Comparison of ENCODE assay signal across 16 cellular contexts in genomic region chr2:236786786-236787185, GRCh38.
DNase-seq lines count a peak whose midpoint lies in the region; ATAC-seq and TF ChIP-seq lines count a peak whose summit lies in the region.
"Had no signal": no experiment of that assay in that cellular context is flagged by ENCODE, and none has a peak within 500 bp of the region (broad histone marks: within the 10 kb centered on the region; RNA-seq: fewer than 3 reads in every experiment).

No MANE protein-coding gene starts in this region.

- H3K4me1 Mint-ChIP-seq in CD14-positive monocyte: peaks cover 22% of the 10 kb centered on the region

- no peak overlapping the region for H2BK120ac ChIP-seq in trophoblast cell (ENCODE audit: insufficient read depth, low read length, poor library complexity)

- H2AK5ac ChIP-seq in trophoblast cell (ENCODE audit: low read length): peak overlapping the region; percentile 26

- H3K23ac ChIP-seq in trophoblast cell (ENCODE audit: low read length): no peak overlapping the region

- peaks cover 7 to 18% (median 15%) of the 10 kb centered on the region in 7 donors for H3K9me3 Mint-ChIP-seq in CD14-positive monocyte
- H3K9me3 Mint-ChIP-seq: CD8-positive, alpha-beta T cell had no signal

- H4K91ac ChIP-seq in trophoblast cell (ENCODE audit: low read depth, low read length): no peak overlapping the region

- H4K12ac ChIP-seq in trophoblast cell (ENCODE audit: low read depth, low read length): no peak overlapping the region

- no CpG with 5 or more reads among the region's 4 CpGs for WGBS in trophoblast cell (ENCODE audit: extremely low coverage, insufficient coverage, insufficient read length)

- no peak overlapping the region for H3K4me3 Mint-ChIP-seq in CD14-positive monocyte
- H3K4me3 Mint-ChIP-seq: B cell; CD8-positive, alpha-beta T cell had no signal

- H3K36me3 ChIP-seq in ascending aorta: no peaks in the 10 kb centered on the region
- H3K36me3 ChIP-seq in trophoblast cell (ENCODE audit: control insufficient read depth in 1 of 2, insufficient read depth in 2 of 2, low read length in 2 of 2): peaks cover 4 to 7% of the 10 kb centered on the region in 2 experiments
- no peaks in the 10 kb centered on the region for H3K36me3 ChIP-seq in tibial artery

- H3K14ac ChIP-seq in trophoblast cell (ENCODE audit: low read length): no peak overlapping the region

- H3K9me3 ChIP-seq in ascending aorta (no peaks in the 10 kb centered on the region), trophoblast cell (ENCODE audit: insufficient read depth, low read depth, low read length) (peaks cover 6% of the 10 kb centered on the region), tibial artery (no peaks in the 10 kb centered on the region)

- no peak overlapping the region for H3K9ac ChIP-seq in trophoblast cell (ENCODE audit: low read length)
- H3K9ac ChIP-seq: GM23248 had no signal

- no peak overlapping the region for H3K4ac ChIP-seq in trophoblast cell (ENCODE audit: low read depth, low read length)

- H3K4me3 ChIP-seq in ascending aorta (no peak overlapping the region), trophoblast cell (ENCODE audit: low read depth, low read length) (no peak overlapping the region), tibial artery (no peak overlapping the region)
- H3K4me3 ChIP-seq: GM23248 had no signal

- H4K8ac ChIP-seq in trophoblast cell (ENCODE audit: low read depth, low read length): no peak overlapping the region

- H2AFZ ChIP-seq in trophoblast cell (ENCODE audit: insufficient read depth, low read length, poor library complexity): no peak overlapping the region
- H2AFZ ChIP-seq: GM23248 had no signal

- H2BK5ac ChIP-seq in trophoblast cell (ENCODE audit: low read depth, low read length, poor library complexity): no peak overlapping the region

- ATAC-seq in sciatic nerve: no peak
- ATAC-seq: CD8-positive, alpha-beta T cell had no signal

- H3K18ac ChIP-seq in trophoblast cell (ENCODE audit: low read length): peak overlapping the region; percentile 73

- H3K79me1 ChIP-seq in trophoblast cell (ENCODE audit: low read length): peaks cover 22% of the 10 kb centered on the region

- DNase-seq in CD14-positive monocyte (ENCODE audit: low spot score): no peak
- no peak for DNase-seq in ascending aorta (ENCODE audit: low spot score in 2 of 2)
- DNase-seq in trophoblast cell: peak; percentile 77 to 79
- no peak for DNase-seq in tibial artery
- DNase-seq in cortex of kidney (lab: John Stamatoyannopoulos, UW): no peak
- no peak for DNase-seq in sciatic nerve (ENCODE audit: low spot score)
- DNase-seq in activated naive CD4-positive, alpha-beta T cell treated with anti-CD3 and anti-CD28 coated beads, Interleukin-2, amount 50 U/mL, for 16 hours: no peak
- DNase-seq: CD8-positive, alpha-beta T cell; COR-L47; DMS153; DMS79 treated with DMSO at 0.1 percent for 48 hours; EL; GM23248; H7 had no signal

- H3K27me3 ChIP-seq in ascending aorta (no peaks in the 10 kb centered on the region), trophoblast cell (ENCODE audit: insufficient read depth, low read length) (no peaks in the 10 kb centered on the region), tibial artery (no peaks in the 10 kb centered on the region)

- peaks cover 32 to 41% (median 39%) of the 10 kb centered on the region in 3 donors for H3K27me3 Mint-ChIP-seq in CD14-positive monocyte (ENCODE audit: low read depth in 3 of 3)

- no peak overlapping the region for H2BK12ac ChIP-seq in trophoblast cell (ENCODE audit: low read length)

- TF ChIP-seq CTCF in CD14-positive monocyte (IDR thresholded peaks at IDR 0.05) (no peak), ascending aorta (IDR thresholded peaks at IDR 0.05) (no peak), tibial artery (IDR thresholded peaks at IDR 0.05) (no peak)

- intact Hi-C loops in CD14-positive monocyte (cut with micrococcal nuclease) (loop anchor here in 1 of 2 donors (5.0 kb wide), 1 partner anchor 39 kb away; no protein-coding TSS in a partner anchor), ascending aorta (cut with DNase I) (loop anchor here (2.0 to 10.0 kb wide), 3 partner anchors 46 to 238 kb away; no protein-coding TSS in a partner anchor), tibial artery (cut with DNase I; ENCODE audit: low total_unique reads) (no loop called here), sciatic nerve (cut with DNase I) (no loop called here)

- H3K36me3 Mint-ChIP-seq in CD14-positive monocyte: peaks cover 0 to 3% of the 10 kb centered on the region in 2 donors
- H3K36me3 Mint-ChIP-seq: CD8-positive, alpha-beta T cell had no signal

- H3K27ac ChIP-seq in ascending aorta (peak overlapping the region; percentile 62 to 71), trophoblast cell (ENCODE audit: low read depth, low read length) (no peak overlapping the region), tibial artery (peak overlapping the region; percentile 58 to 67)
- H3K27ac ChIP-seq: C4-2B, GM23248 had no signal

- H3K27ac Mint-ChIP-seq in CD14-positive monocyte: peak overlapping the region in 4 of 7 donors; percentile 27 to 92 (median 90)
- H3K27ac Mint-ChIP-seq: B cell; CD8-positive, alpha-beta T cell had no signal

- H3K79me2 ChIP-seq in trophoblast cell (ENCODE audit: control insufficient read depth, insufficient read depth, low read length, poor library complexity): no peaks in the 10 kb centered on the region

- no peak overlapping the region for H3K4me2 ChIP-seq in trophoblast cell (ENCODE audit: low read length)

- H3K4me1 ChIP-seq in ascending aorta (peaks cover 0 to 15% of the 10 kb centered on the region in 2 donors), trophoblast cell (ENCODE audit: control insufficient read depth in 1 of 2, insufficient read depth in 2 of 2, low read length in 2 of 2) (peaks cover 5 to 14% of the 10 kb centered on the region in 2 experiments), tibial artery (peaks cover 0 to 16% (median 6%) of the 10 kb centered on the region in 4 donors)

Comparison
In these comparisons a context has a peak if more than half of its experiments do, and no peak if none do; other contexts are left out.
1. DNase-seq: peak in trophoblast cell (2 of 2); none in CD14-positive monocyte (single experiment), ascending aorta (0 of 2), tibial artery (0 of 2), cortex of kidney (single experiment), sciatic nerve (single experiment) and activated naive CD4-positive, alpha-beta T cell treated with anti-CD3 and anti-CD28 coated beads, Interleukin-2, amount 50 U/mL, for 16 hours (single experiment).